24 cellular contexts compared by ENCODE assay signal in the genomic region with DNA sequence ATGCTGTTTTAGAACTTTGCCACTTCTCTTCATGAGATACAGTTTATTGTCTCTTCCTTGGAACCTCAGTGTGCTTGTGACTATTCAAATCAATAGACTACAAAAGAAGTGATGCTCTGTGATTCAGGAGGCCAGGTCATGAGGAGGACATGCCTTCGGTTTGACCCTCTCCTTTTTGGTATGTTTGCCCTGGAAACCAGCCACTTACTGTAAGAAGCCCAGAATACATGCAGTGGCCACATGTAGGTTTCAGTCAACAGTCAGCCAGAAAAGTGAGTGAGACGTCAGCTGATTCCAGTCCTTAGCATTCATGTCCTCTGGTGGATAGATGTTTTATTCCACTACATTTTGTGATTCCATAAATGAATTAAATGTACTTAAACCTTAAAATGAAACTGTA.
DNase-seq lines count a peak whose midpoint lies in the region; ATAC-seq and TF ChIP-seq lines count a peak whose summit lies in the region.
"Had no signal": no experiment of that assay in that cellular context is flagged by ENCODE, and none has a peak within 500 bp of the region (broad histone marks: within the 10 kb centered on the region; RNA-seq: fewer than 3 reads in every experiment).

No MANE protein-coding gene starts in this region.

- TF ChIP-seq CTCF in HFFc6 (IDR thresholded peaks at IDR 0.05) (no peak), cardiac fibroblast (IDR thresholded peaks at IDR 0.05; ENCODE audit: low read depth, low read length) (no peak)

- H3K9me3 Mint-ChIP-seq in HFFc6, result no peaks in the 10 kb centered on the region

- 93% methylated on average over 1 of the region's 2 CpGs for WGBS in mesenchymal stem cell
- WGBS in neuronal stem cell (ENCODE audit: extremely low coverage in 2 of 2, insufficient read length in 2 of 2, insufficient replicate concordance in 1 of 2), 2 donors, result no CpG with 5 or more reads among the region's 2 CpGs

- H3K36me3 Mint-ChIP-seq in HFFc6 (ENCODE audit: low read depth), result no peaks in the 10 kb centered on the region
- H3K36me3 Mint-ChIP-seq: T-cell had no signal

- peak; percentile 35 for DNase-seq in AG08395 (ENCODE audit: low spot score)
- peak; percentile 6 for DNase-seq in HFFc6
- DNase-seq in cardiac fibroblast (ENCODE audit: low read depth in 2 of 2), result peak; percentile 26 to 80
- no peak for DNase-seq in mesenchymal stem cell
- DNase-seq in NCI-H2227 (lab: John Stamatoyannopoulos, UW; ENCODE audit: unreplicated experiment), result no peak
- no peak for DNase-seq in neuronal stem cell (ENCODE audit: low spot score)
- DNase-seq: activated CD8-positive, alpha-beta memory T cell treated with anti-CD3 and anti-CD28 coated beads, Interleukin-2, amount 50 U/mL, for 4 hours; activated gamma-delta T cell; adrenal gland; central memory CD4-positive, alpha-beta T cell; DMS 273 treated with DMSO at 0.1 percent for 48 hours; GDM1; GOT3; heart left ventricle; KBM-7; left ventricle myocardium superior; NCI-H187 treated with DMSO at 0.1 percent for 48 hours; NCI-H2227 treated with DMSO at 0.1 percent for 48 hours; PC-3; T-cell had no signal

- H3K4me1 Mint-ChIP-seq in HFFc6 (ENCODE audit: low read depth), result peaks cover 5% of the 10 kb centered on the region; the same call in 1 of the 2 replicates
- H3K4me1 Mint-ChIP-seq: T-cell had no signal

- no peaks in the 10 kb centered on the region for H3K9me3 ChIP-seq in mesenchymal stem cell (ENCODE audit: control insufficient read depth, low read length)
- peaks cover 0 to 6% of the 10 kb centered on the region in 2 donors for H3K9me3 ChIP-seq in neuronal stem cell (replicated peaks in 1 of 2; ENCODE audit: control insufficient read depth in 2 of 2, insufficient read depth in 1 of 2, low read depth in 1 of 2, low read length in 2 of 2)
- H3K9me3 ChIP-seq: adrenal gland, heart left ventricle, neutrophil had no signal

- H2AK5ac ChIP-seq in mesenchymal stem cell (ENCODE audit: low read length, severe bottlenecking) (no peak overlapping the region), neuronal stem cell (ENCODE audit: low read depth, low read length) (no peak overlapping the region)

- no peak overlapping the region for H3K27ac Mint-ChIP-seq in HFFc6
- H3K27ac Mint-ChIP-seq: T-cell had no signal

- H3K27me3 ChIP-seq in mesenchymal stem cell (ENCODE audit: control insufficient read depth in 1 of 2, insufficient read depth in 1 of 2, low read length in 2 of 2), result no peaks in the 10 kb centered on the region
- no peaks in the 10 kb centered on the region for H3K27me3 ChIP-seq in neuronal stem cell (ENCODE audit: control insufficient read depth in 3 of 3, insufficient read depth in 3 of 3, low read depth in 1 of 3, low read length in 3 of 3)
- H3K27me3 ChIP-seq: adrenal gland, heart left ventricle, neutrophil had no signal

- H2BK12ac ChIP-seq in mesenchymal stem cell (ENCODE audit: low read length in 2 of 2) (no peak overlapping the region), neuronal stem cell (ENCODE audit: low read length) (no peak overlapping the region)

- no peaks in the 10 kb centered on the region for H3K27me3 Mint-ChIP-seq in HFFc6 (ENCODE audit: insufficient read depth)
- H3K27me3 Mint-ChIP-seq: T-cell had no signal

- H3K4ac ChIP-seq in mesenchymal stem cell (ENCODE audit: low read depth in 1 of 2, low read length in 2 of 2) (no peak overlapping the region), neuronal stem cell (ENCODE audit: low read length) (no peak overlapping the region)

- no peak overlapping the region for H4K91ac ChIP-seq in mesenchymal stem cell (ENCODE audit: low read length)
- H4K91ac ChIP-seq in neuronal stem cell (ENCODE audit: low read depth, low read length, poor library complexity), result no peak overlapping the region

- H3K4me2 ChIP-seq in mesenchymal stem cell (ENCODE audit: low read length, poor library complexity, severe bottlenecking) (no peak overlapping the region), neuronal stem cell (ENCODE audit: insufficient read depth, low read length, poor library complexity, severe bottlenecking) (no peak overlapping the region)

- H2BK120ac ChIP-seq in mesenchymal stem cell (ENCODE audit: low read depth, low read length), result no peak overlapping the region
- no peak overlapping the region for H2BK120ac ChIP-seq in neuronal stem cell (ENCODE audit: low read depth, low read length)

- H2AFZ ChIP-seq in mesenchymal stem cell (ENCODE audit: low read depth, low read length) (no peak overlapping the region), neuronal stem cell (ENCODE audit: low read length) (no peak overlapping the region)

- H3K79me1 ChIP-seq in mesenchymal stem cell (replicated peaks; ENCODE audit: low read length, poor library complexity, severe bottlenecking), result no peaks in the 10 kb centered on the region
- H3K79me1 ChIP-seq in neuronal stem cell (ENCODE audit: low read depth, low read length), result no peaks in the 10 kb centered on the region

- H3K9ac ChIP-seq in mesenchymal stem cell (ENCODE audit: low read length), result peak overlapping the region; percentile 72
- H3K9ac ChIP-seq in neuronal stem cell (ENCODE audit: low read depth, low read length, poor library complexity), result no peak overlapping the region

- H3K36me3 ChIP-seq in mesenchymal stem cell (ENCODE audit: control insufficient read depth in 1 of 2, insufficient read depth in 2 of 2, low read depth in 1 of 2, low read length in 2 of 2) (no peaks in the 10 kb centered on the region), neuronal stem cell (replicated peaks in 1 of 2; ENCODE audit: control insufficient read depth in 2 of 2, insufficient read depth in 2 of 2, low read length in 2 of 2) (no peaks in the 10 kb centered on the region)
- H3K36me3 ChIP-seq: adrenal gland, heart left ventricle, neutrophil had no signal

- H3K18ac ChIP-seq in mesenchymal stem cell (ENCODE audit: low read depth in 1 of 2, low read length in 2 of 2) (no peak overlapping the region), neuronal stem cell (ENCODE audit: low read length) (no peak overlapping the region)

- no peak overlapping the region for H2BK15ac ChIP-seq in mesenchymal stem cell (ENCODE audit: low read depth, poor library complexity, severe bottlenecking)
- no peak overlapping the region for H2BK15ac ChIP-seq in neuronal stem cell (ENCODE audit: low read length)

- no peak overlapping the region for H2BK5ac ChIP-seq in mesenchymal stem cell (ENCODE audit: low read depth, low read length, poor library complexity, severe bottlenecking)
- H2BK5ac ChIP-seq in neuronal stem cell (ENCODE audit: low read length), result no peak overlapping the region

- H3K4me3 Mint-ChIP-seq in HFFc6, result no peak overlapping the region
- H3K4me3 Mint-ChIP-seq: T-cell had no signal

- H3K14ac ChIP-seq in mesenchymal stem cell (ENCODE audit: low read length in 2 of 2) (no peak overlapping the region), neuronal stem cell (ENCODE audit: low read length) (no peak overlapping the region)

- ATAC-seq in HG02973 (IDR thresholded peaks at IDR 0.05; ENCODE audit: unreplicated experiment) (no peak), GM18858 (IDR thresholded peaks at IDR 0.05; ENCODE audit: unreplicated experiment) (no peak)
- ATAC-seq: heart left ventricle, left ventricle myocardium superior, PC-3, T-cell had no signal

- H3K4me1 ChIP-seq in mesenchymal stem cell (ENCODE audit: control insufficient read depth, insufficient read depth, low read depth, low read length), result no peaks in the 10 kb centered on the region
- peaks cover 0 to 8% of the 10 kb centered on the region in 2 donors for H3K4me1 ChIP-seq in neuronal stem cell (ENCODE audit: control insufficient read depth in 2 of 2, insufficient read depth in 1 of 2, low read depth in 1 of 2, low read length in 2 of 2)
- H3K4me1 ChIP-seq: adrenal gland, heart left ventricle had no signal

- no peak overlapping the region for H3K4me3 ChIP-seq in cardiac fibroblast (replicated peaks in 1 of 2; ENCODE audit: low read depth in 2 of 2, low read length in 2 of 2)
- H3K4me3 ChIP-seq in mesenchymal stem cell (ENCODE audit: insufficient read depth in 1 of 2, low read depth in 1 of 2, low read length in 2 of 2), result no peak overlapping the region
- no peak overlapping the region for H3K4me3 ChIP-seq in neuronal stem cell (ENCODE audit: low read length in 2 of 2)
- H3K4me3 ChIP-seq: adrenal gland, heart left ventricle had no signal

- H3K27ac ChIP-seq in mesenchymal stem cell (ENCODE audit: low read length, poor library complexity, severe bottlenecking) (no peak overlapping the region), neuronal stem cell (replicated peaks; ENCODE audit: low read length) (no peak overlapping the region)
- H3K27ac ChIP-seq: adrenal gland, heart left ventricle, neutrophil, VCaP had no signal

- H3K23ac ChIP-seq in mesenchymal stem cell (ENCODE audit: low read length in 2 of 2), result no peak overlapping the region
- no peak overlapping the region for H3K23ac ChIP-seq in neuronal stem cell (ENCODE audit: low read depth, low read length, poor library complexity)

- H4K8ac ChIP-seq in mesenchymal stem cell (ENCODE audit: low read length) (no peak overlapping the region), neuronal stem cell (ENCODE audit: low read depth, low read length) (no peak overlapping the region)

Comparison
In these comparisons a context has a peak if more than half of its experiments do, and no peak if none do; other contexts are left out.
1. DNase-seq: peak in AG08395 (single experiment), HFFc6 (single experiment) and cardiac fibroblast (2 of 2); none in mesenchymal stem cell (single experiment), NCI-H2227 (single experiment) and neuronal stem cell (single experiment).